13 cellular contexts compared by ENCODE assay signal in the genomic region with DNA sequence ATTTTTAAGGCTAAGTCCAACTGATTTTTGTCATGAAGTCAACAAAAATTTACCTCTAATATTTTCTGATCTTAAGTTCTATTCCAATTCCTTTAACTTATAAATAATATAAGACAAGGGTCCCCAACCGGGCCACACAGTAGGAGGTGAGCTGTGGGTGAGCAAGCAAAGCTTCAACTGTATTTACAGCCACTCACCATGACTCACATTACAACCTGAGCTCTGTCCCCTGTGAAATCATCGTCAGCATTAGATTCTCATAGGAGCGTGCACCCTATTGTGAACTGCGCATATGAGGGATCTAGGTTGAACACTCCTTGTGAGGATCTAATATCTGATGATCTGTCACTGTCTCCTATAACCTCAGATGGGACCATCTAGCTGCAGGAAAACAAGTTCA.
DNase-seq lines count a peak whose midpoint lies in the region; ATAC-seq and TF ChIP-seq lines count a peak whose summit lies in the region.
"Had no signal": no experiment of that assay in that cellular context is flagged by ENCODE, and none has a peak within 500 bp of the region (broad histone marks: within the 10 kb centered on the region; RNA-seq: fewer than 3 reads in every experiment).

No MANE protein-coding gene starts in this region.

- peaks cover 3% of the 10 kb centered on the region for H3K4me1 ChIP-seq in foreskin keratinocyte
- H3K4me1 ChIP-seq: BE2C had no signal

- H3K27ac ChIP-seq in foreskin keratinocyte = no peak overlapping the region

- ATAC-seq in foreskin keratinocyte = peak; percentile 55
- ATAC-seq in GM18517 (IDR thresholded peaks at IDR 0.05; ENCODE audit: unreplicated experiment) = no peak

- DNase-seq in ELR (ENCODE audit: low read depth) (peak; percentile 28), HT1080 (ENCODE audit: low read depth) (peak; percentile 24), RKO (ENCODE audit: low spot score) (peak; percentile 51), foreskin keratinocyte (peak in 1 of 2 donors; percentile 27), mesenteric fat pad (ENCODE audit: low spot score) (no peak), DMS 273 (lab: John Stamatoyannopoulos, UW; ENCODE audit: unreplicated experiment) (no peak)
- DNase-seq: BE2C; C1 segment of cervical spinal cord; CD4-positive, CD25-positive, alpha-beta regulatory T cell; CD8-positive, alpha-beta memory T cell; COR-L47; GDM1 had no signal

- TF ChIP-seq CTCF in foreskin keratinocyte (conservative IDR thresholded peaks at IDR 0.05) = no peak

- no peaks in the 10 kb centered on the region for H3K27me3 ChIP-seq in foreskin keratinocyte
- H3K27me3 ChIP-seq: BE2C had no signal

Comparison
In these comparisons a context has a peak if more than half of its experiments do, and no peak if none do; other contexts are left out.
1. DNase-seq: peak in ELR (single experiment), HT1080 (single experiment) and RKO (single experiment); none in mesenteric fat pad (single experiment) and DMS 273 (single experiment).